Comparison of ENCODE assay signal across 2 cellular contexts in the genomic region with DNA sequence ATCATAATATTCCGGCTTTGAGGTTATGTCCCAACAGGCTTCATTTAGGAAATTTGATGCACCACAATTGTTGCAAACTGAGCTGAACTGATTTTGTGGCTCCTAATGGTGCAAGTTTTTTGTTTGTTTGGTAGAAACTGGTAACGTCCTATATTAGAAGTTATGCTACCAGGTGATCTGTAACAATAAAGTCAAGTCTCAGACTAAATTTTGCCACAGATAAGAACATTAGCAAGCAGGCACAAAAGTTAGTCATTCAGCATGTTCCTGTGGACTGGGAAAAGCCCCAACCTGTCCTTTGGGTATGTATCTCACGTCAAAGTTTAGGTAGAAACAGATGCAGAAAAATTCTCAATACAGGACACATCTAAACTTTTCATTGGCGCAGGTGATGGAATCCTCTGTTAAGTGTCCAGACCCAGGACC.
TF ChIP-seq lines count a peak whose summit lies in the region.

No MANE protein-coding gene starts in this region.

TF ChIP-seq in IMR-90, 13 proteins besides CTCF, POLR2A, EP300 and RAD21:
- TF ChIP-seq, protein P1, sequence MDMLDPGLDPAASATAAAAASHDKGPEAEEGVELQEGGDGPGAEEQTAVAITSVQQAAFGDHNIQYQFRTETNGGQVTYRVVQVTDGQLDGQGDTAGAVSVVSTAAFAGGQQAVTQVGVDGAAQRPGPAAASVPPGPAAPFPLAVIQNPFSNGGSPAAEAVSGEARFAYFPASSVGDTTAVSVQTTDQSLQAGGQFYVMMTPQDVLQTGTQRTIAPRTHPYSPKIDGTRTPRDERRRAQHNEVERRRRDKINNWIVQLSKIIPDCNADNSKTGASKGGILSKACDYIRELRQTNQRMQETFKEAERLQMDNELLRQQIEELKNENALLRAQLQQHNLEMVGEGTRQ (IDR thresholded peaks at IDR 0.05; ENCODE audit: low read depth, low read length) = no peak
- TF ChIP-seq CHD1 (IDR thresholded peaks at IDR 0.05; ENCODE audit: low read depth, low read length) (no peak), RFX5 (IDR thresholded peaks at IDR 0.05; ENCODE audit: low read depth, low read length) (no peak), MAFK (IDR thresholded peaks at IDR 0.05; ENCODE audit: low read depth, low read length) (no peak), RCOR1 (IDR thresholded peaks at IDR 0.05; ENCODE audit: insufficient replicate concordance, low read length) (no peak), FOS (IDR thresholded peaks at IDR 0.05; ENCODE audit: low read depth, low read length) (no peak), MAZ (IDR thresholded peaks at IDR 0.05; ENCODE audit: borderline replicate concordance, low read depth, low read length) (no peak), MXI1 (IDR thresholded peaks at IDR 0.05; ENCODE audit: borderline replicate concordance, low read depth, low read length) (no peak), BHLHE40 (IDR thresholded peaks at IDR 0.05; ENCODE audit: low read depth, low read length) (no peak), NFE2L2 (IDR thresholded peaks at IDR 0.05; ENCODE audit: low read depth, low read length) (no peak)
- TF ChIP-seq, protein P2, sequence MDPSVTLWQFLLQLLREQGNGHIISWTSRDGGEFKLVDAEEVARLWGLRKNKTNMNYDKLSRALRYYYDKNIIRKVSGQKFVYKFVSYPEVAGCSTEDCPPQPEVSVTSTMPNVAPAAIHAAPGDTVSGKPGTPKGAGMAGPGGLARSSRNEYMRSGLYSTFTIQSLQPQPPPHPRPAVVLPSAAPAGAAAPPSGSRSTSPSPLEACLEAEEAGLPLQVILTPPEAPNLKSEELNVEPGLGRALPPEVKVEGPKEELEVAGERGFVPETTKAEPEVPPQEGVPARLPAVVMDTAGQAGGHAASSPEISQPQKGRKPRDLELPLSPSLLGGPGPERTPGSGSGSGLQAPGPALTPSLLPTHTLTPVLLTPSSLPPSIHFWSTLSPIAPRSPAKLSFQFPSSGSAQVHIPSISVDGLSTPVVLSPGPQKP (IDR thresholded peaks at IDR 0.05; ENCODE audit: borderline replicate concordance, low read depth, low read length) = no peak

TF ChIP-seq in K562, 482 proteins besides CTCF, POLR2A, EP300 and RAD21:
- TF ChIP-seq GABPB2 (CRISPR knock-in tag; conservative IDR thresholded peaks at IDR 0.05) (no peak), BMI1 (IDR thresholded peaks at IDR 0.05; ENCODE audit: low read length) (no peak), ZFP30 (CRISPR knock-in tag; IDR thresholded peaks at IDR 0.05; ENCODE audit: borderline replicate concordance) (no peak), ZNF778 (CRISPR knock-in tag; IDR thresholded peaks at IDR 0.05) (no peak), ZNF41 (CRISPR knock-in tag; conservative IDR thresholded peaks at IDR 0.05) (no peak), NCOA2 (IDR thresholded peaks at IDR 0.05; ENCODE audit: partially characterized antibody in 2 of 2) (no peak), ZNF133 (CRISPR knock-in tag; IDR thresholded peaks at IDR 0.05) (no peak), TCF3 (CRISPR knock-in tag; IDR thresholded peaks at IDR 0.05) (no peak), HNRNPH1 (optimal IDR thresholded peaks at IDR 0.05; ENCODE audit: low read depth, low read length) (no peak), XRCC4 (IDR thresholded peaks at IDR 0.05; ENCODE audit: extremely low read depth, insufficient read depth, insufficient read length) (no peak), CEBPG (CRISPR knock-in tag; IDR thresholded peaks at IDR 0.05) (no peak), CEBPG (tag; conservative IDR thresholded peaks at IDR 0.05 in 1 of 2, IDR thresholded peaks at IDR 0.05 in 1 of 2) (no peak), NCOA1 (IDR thresholded peaks at IDR 0.05; ENCODE audit: low read depth) (no peak), FUS (optimal IDR thresholded peaks at IDR 0.05; ENCODE audit: low read depth, low read length) (no peak), JUND (IDR thresholded peaks at IDR 0.05; ENCODE audit: borderline replicate concordance, low read depth, low read length) (no peak), JUND (tag; IDR thresholded peaks at IDR 0.05; ENCODE audit: borderline replicate concordance, low read depth, low read length) (no peak), MTA3 (IDR thresholded peaks at IDR 0.05; ENCODE audit: borderline replicate concordance) (no peak)
- TF ChIP-seq, protein P1 (CRISPR knock-in tag; IDR thresholded peaks at IDR 0.05) = no peak
- TF ChIP-seq, protein P3, sequence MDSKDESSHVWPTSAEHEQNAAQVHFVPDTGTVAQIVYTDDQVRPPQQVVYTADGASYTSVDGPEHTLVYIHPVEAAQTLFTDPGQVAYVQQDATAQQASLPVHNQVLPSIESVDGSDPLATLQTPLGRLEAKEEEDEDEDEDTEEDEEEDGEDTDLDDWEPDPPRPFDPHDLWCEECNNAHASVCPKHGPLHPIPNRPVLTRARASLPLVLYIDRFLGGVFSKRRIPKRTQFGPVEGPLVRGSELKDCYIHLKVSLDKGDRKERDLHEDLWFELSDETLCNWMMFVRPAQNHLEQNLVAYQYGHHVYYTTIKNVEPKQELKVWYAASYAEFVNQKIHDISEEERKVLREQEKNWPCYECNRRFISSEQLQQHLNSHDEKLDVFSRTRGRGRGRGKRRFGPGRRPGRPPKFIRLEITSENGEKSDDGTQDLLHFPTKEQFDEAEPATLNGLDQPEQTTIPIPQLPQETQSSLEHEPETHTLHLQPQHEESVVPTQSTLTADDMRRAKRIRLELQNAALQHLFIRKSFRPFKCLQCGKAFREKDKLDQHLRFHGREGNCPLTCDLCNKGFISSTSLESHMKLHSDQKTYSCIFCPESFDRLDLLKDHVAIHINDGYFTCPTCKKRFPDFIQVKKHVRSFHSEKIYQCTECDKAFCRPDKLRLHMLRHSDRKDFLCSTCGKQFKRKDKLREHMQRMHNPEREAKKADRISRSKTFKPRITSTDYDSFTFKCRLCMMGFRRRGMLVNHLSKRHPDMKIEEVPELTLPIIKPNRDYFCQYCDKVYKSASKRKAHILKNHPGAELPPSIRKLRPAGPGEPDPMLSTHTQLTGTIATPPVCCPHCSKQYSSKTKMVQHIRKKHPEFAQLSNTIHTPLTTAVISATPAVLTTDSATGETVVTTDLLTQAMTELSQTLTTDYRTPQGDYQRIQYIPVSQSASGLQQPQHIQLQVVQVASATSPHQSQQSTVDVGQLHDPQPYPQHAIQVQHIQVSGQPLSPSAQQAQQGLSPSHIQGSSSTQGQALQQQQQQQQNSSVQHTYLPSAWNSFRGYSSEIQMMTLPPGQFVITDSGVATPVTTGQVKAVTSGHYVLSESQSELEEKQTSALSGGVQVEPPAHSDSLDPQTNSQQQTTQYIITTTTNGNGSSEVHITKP (IDR thresholded peaks at IDR 0.05; ENCODE audit: partially characterized antibody) = no peak
